In genomic region chr11:30919389-30920172, GRCh38 we compare ENCODE assay signal across 13 cellular contexts.
A peak's percentile ranks its signal among the peaks of the same experiment; 100 is the strongest.
DNase-seq lines count a peak whose midpoint lies in the region; ATAC-seq and TF ChIP-seq lines count a peak whose summit lies in the region.
"Had no signal": no experiment of that assay in that cellular context is flagged by ENCODE, and none has a peak within 500 bp of the region (broad histone marks: within the 10 kb centered on the region; RNA-seq: fewer than 3 reads in every experiment).

No MANE protein-coding gene starts in this region.

- no peaks in the 10 kb centered on the region for H4K20me1 ChIP-seq in osteoblast (ENCODE audit: insufficient read depth, low read length)

- H3K9me3 Mint-ChIP-seq in type B pancreatic cell = no peaks in the 10 kb centered on the region

- H3K36me3 Mint-ChIP-seq in type B pancreatic cell = no peaks in the 10 kb centered on the region

- DNase-seq in SKM-1 treated with dmso at 0.1 percent for 144 hours (lab: John Stamatoyannopoulos, UW; ENCODE audit: unreplicated experiment) (peak; percentile 82), osteoblast (ENCODE audit: insufficient read length, low spot score, missing footprints) (no peak), 8988T (no peak), activated gamma-delta T cell (lab: John Stamatoyannopoulos, UW) (no peak), type B pancreatic cell (ENCODE audit: extremely low spot score, unreplicated experiment) (no peak)
- DNase-seq in activated naive CD4-positive, alpha-beta T cell treated with anti-CD3 and anti-CD28 coated beads, Interleukin-2, amount 50 U/mL, for 16 hours = no peak
- DNase-seq: activated naive CD4-positive, alpha-beta T cell; effector memory CD4-positive, alpha-beta T cell; pancreas; PC-9; upper lobe of left lung had no signal

- no peak overlapping the region for H3K4me3 ChIP-seq in osteoblast (ENCODE audit: insufficient read depth, low read length)
- H3K4me3 ChIP-seq: pancreas, PC-9, upper lobe of left lung had no signal

- H2AFZ ChIP-seq in osteoblast (ENCODE audit: low read length) = peak overlapping the region; percentile 55
- H2AFZ ChIP-seq: PC-9 had no signal

- no peaks in the 10 kb centered on the region for H3K27me3 ChIP-seq in osteoblast (ENCODE audit: insufficient read depth, low read length)
- H3K27me3 ChIP-seq: upper lobe of left lung had no signal

- no peaks in the 10 kb centered on the region for H3K4me1 ChIP-seq in osteoblast (ENCODE audit: insufficient read depth, low read length)
- H3K4me1 ChIP-seq: pancreas had no signal

- ATAC-seq in GM18861 (IDR thresholded peaks at IDR 0.05; ENCODE audit: unreplicated experiment) (peak; percentile 66), HG03196 (IDR thresholded peaks at IDR 0.05; ENCODE audit: unreplicated experiment) (peak; percentile 80)

- H3K4me1 Mint-ChIP-seq in type B pancreatic cell (ENCODE audit: unreplicated experiment) = peaks cover 17% of the 10 kb centered on the region

- H3K27ac ChIP-seq in osteoblast (ENCODE audit: low read depth, low read length) = no peak overlapping the region
- H3K27ac ChIP-seq: PC-9, upper lobe of left lung had no signal

- H3K9me3 ChIP-seq in osteoblast (ENCODE audit: low read depth, low read length) = no peaks in the 10 kb centered on the region
- H3K9me3 ChIP-seq: pancreas, upper lobe of left lung had no signal

- H3K4me3 Mint-ChIP-seq in type B pancreatic cell = no peak overlapping the region

- no peak overlapping the region for H3K27ac Mint-ChIP-seq in type B pancreatic cell

- peaks cover 2% of the 10 kb centered on the region for H3K27me3 Mint-ChIP-seq in type B pancreatic cell

- H3K4me2 ChIP-seq in osteoblast (ENCODE audit: insufficient read depth, low read length) = no peak overlapping the region
- H3K4me2 ChIP-seq: PC-9 had no signal

- TF ChIP-seq CTCF in osteoblast (IDR thresholded peaks at IDR 0.05; ENCODE audit: extremely low read depth, low read depth, low read length) = no peak
- no peak for TF ChIP-seq CTCF in type B pancreatic cell (conservative IDR thresholded peaks at IDR 0.05)

- no peaks in the 10 kb centered on the region for H3K36me3 ChIP-seq in osteoblast (ENCODE audit: insufficient read depth, low read length)
- H3K36me3 ChIP-seq: pancreas, upper lobe of left lung had no signal

- H3K79me2 ChIP-seq in osteoblast (ENCODE audit: insufficient read depth, low read length) = no peaks in the 10 kb centered on the region
